Comparison of ENCODE assay signal across 20 cellular contexts in the genomic region with DNA sequence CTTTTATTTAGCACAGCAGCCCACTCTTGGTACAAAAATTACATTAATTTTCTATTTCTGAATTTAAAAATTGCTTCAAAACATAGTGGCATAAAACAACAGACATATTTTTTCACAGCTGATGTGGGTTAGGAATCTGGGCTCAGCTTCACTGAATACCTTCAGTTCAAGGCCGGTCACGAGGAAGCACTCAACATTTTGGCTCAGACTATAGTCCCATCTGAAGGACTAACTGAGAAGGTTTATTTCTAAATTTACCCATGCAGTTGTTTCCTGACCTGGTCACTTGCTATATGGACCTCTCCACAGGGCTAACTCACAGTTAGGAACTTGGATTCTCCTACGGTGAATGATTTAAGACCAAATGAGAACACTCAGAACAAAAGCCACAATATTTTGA.
"Had no signal": no experiment of that assay in that cellular context is flagged by ENCODE, and none has a peak within 500 bp of the region (broad histone marks: within the 10 kb centered on the region; RNA-seq: fewer than 3 reads in every experiment).

No MANE protein-coding gene starts in this region.

- ATAC-seq: mucosa of descending colon; natural killer cell treated with Interleukin-12 subunit alpha and Interleukin-12 subunit beta and Interleukin-15 and Interleukin-18, amount 100 ng/mL, for 72 hours; pancreas; right lobe of liver; stimulated activated naive B cell treated with anti-CD40 and anti-IgM and Interleukin-4, amounts not matched to agents 10 μg/mL and 1 μg/mL and 100 μg/mL, for 72 hours had no signal

- H3K27ac ChIP-seq: dorsolateral prefrontal cortex, hepatocyte, neutrophil, pancreas, right lobe of liver, thoracic aorta, tibial nerve, upper lobe of left lung, uterus had no signal

- DNase-seq: dorsolateral prefrontal cortex; effector CD4-positive, alpha-beta T cell; kidney; mucosa of descending colon; naive B cell; pancreas; retina; right lobe of liver; small intestine; stimulated activated CD4-positive, alpha-beta T cell treated with anti-CD3 and anti-CD28 coated beads, Interleukin-15, amount 100 ng/mL, for 24 hours; stimulated activated CD4-positive, alpha-beta T cell treated with anti-CD3 and anti-CD28 coated beads, Interleukin-2, amount 100 ng/mL, for 48 hours; stimulated activated naive B cell treated with anti-CD40 and anti-IgM and Interleukin-4, amounts not matched to agents 10 μg/mL and 1 μg/mL and 100 μg/mL, for 72 hours; uterus had no signal

- H3K4me3 ChIP-seq: dorsolateral prefrontal cortex, hepatocyte, lung, mucosa of descending colon, pancreas, right lobe of liver, thoracic aorta, tibial nerve, upper lobe of left lung, uterus had no signal

- H3K9me3 ChIP-seq: neutrophil, pancreas, right lobe of liver, thoracic aorta, tibial nerve, upper lobe of left lung, uterus had no signal

- H3K36me3 ChIP-seq: neutrophil, pancreas, right lobe of liver, thoracic aorta, tibial nerve, upper lobe of left lung, uterus had no signal

- H3K27me3 ChIP-seq: dorsolateral prefrontal cortex, hepatocyte, neutrophil, pancreas, right lobe of liver, tibial nerve, upper lobe of left lung, uterus had no signal

- H3K4me1 ChIP-seq: pancreas, right lobe of liver, tibial nerve, upper lobe of left lung, uterus had no signal
